1 cellular context compared by ENCODE assay signal in the genomic region with DNA sequence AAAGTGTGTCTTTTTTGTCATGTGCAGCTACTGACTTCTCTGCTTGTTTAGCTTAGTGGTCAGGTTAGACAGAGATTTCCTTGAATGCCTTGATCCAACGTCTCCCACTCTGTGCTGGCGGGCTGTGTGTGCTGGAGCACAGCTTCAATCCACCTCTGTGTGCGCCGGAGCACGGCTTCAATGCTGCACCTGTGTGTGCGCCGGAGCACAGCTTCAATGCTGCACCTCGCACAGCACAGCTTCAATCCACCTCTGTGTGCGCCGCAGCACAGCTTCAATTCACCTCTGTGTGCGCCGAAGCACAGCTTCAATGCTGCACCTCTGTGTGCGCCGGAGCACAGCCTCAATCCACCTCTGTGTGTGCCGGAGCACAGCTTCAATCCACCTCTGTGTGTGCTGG.
TF ChIP-seq lines count a peak whose summit lies in the region.

No MANE protein-coding gene starts in this region.

TF ChIP-seq in WTC11, 78 proteins besides CTCF, POLR2A, EP300 and RAD21 (continued from another document):
- TF ChIP-seq, protein P1, sequence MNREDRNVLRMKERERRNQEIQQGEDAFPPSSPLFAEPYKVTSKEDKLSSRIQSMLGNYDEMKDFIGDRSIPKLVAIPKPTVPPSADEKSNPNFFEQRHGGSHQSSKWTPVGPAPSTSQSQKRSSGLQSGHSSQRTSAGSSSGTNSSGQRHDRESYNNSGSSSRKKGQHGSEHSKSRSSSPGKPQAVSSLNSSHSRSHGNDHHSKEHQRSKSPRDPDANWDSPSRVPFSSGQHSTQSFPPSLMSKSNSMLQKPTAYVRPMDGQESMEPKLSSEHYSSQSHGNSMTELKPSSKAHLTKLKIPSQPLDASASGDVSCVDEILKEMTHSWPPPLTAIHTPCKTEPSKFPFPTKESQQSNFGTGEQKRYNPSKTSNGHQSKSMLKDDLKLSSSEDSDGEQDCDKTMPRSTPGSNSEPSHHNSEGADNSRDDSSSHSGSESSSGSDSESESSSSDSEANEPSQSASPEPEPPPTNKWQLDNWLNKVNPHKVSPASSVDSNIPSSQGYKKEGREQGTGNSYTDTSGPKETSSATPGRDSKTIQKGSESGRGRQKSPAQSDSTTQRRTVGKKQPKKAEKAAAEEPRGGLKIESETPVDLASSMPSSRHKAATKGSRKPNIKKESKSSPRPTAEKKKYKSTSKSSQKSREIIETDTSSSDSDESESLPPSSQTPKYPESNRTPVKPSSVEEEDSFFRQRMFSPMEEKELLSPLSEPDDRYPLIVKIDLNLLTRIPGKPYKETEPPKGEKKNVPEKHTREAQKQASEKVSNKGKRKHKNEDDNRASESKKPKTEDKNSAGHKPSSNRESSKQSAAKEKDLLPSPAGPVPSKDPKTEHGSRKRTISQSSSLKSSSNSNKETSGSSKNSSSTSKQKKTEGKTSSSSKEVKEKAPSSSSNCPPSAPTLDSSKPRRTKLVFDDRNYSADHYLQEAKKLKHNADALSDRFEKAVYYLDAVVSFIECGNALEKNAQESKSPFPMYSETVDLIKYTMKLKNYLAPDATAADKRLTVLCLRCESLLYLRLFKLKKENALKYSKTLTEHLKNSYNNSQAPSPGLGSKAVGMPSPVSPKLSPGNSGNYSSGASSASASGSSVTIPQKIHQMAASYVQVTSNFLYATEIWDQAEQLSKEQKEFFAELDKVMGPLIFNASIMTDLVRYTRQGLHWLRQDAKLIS (CRISPR knock-in tag; IDR thresholded peaks at IDR 0.05; ENCODE audit: borderline replicate concordance): no peak
- no peak for TF ChIP-seq TCF7 (CRISPR knock-in tag; IDR thresholded peaks at IDR 0.05; ENCODE audit: low read depth)
